19 cellular contexts compared by ENCODE assay signal in the genomic region with DNA sequence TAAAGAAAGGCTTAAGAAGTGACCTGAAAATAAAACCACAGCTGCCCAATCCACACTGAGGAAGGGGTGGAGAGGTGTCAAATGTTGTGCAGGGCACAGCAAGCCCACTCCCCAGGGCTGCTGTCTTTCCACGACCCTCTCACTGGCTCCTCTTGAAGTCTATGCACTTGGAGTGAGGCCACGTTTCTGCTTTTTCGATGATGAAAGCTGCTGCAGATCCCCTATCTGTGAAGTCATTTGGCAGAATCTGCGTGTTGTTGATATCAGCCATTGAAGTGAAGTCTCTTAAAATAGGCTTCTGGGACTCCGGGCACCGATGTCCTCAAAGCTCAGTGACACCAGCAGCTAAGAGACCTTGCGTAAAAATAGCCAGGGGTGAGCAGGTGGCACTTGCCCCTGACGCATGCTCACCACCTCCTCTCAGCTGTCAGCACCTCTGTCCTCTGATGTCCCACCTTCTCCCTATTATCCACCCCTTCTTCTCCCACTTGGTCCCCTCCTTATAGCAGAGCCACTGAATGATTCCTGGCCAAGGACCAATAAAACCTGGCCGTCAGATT.
"Had no signal": no experiment of that assay in that cellular context is flagged by ENCODE, and none has a peak within 500 bp of the region (broad histone marks: within the 10 kb centered on the region; RNA-seq: fewer than 3 reads in every experiment).

No MANE protein-coding gene starts in this region.

- H3K4me1 ChIP-seq: sigmoid colon, uterus had no signal

- DNase-seq: activated B cell treated with CpG ODN at 0.5 μM for 24 hours; activated CD4-positive, alpha-beta T cell treated with anti-CD3 and anti-CD28 coated beads for 48 hours; activated CD8-positive, alpha-beta T cell treated with anti-CD3 and anti-CD28 coated beads for 36 hours; activated naive CD4-positive, alpha-beta T cell treated with Interleukin-2 at 50 U/mL for 16 hours; activated T-cell treated with anti-CD3 and anti-CD28 coated beads, Interleukin-2, amount 50 U/mL, for 24 hours; anterior cingulate cortex; hippocampal formation; islet precursor cell; naive B cell; sigmoid colon; stimulated activated naive B cell treated with anti-CD40 and anti-IgM and Interleukin-4, amounts not matched to agents 10 μg/mL and 1 μg/mL and 100 μg/mL, for 72 hours; T-cell; uterus had no signal

- H3K27ac Mint-ChIP-seq: activated B cell treated with CpG ODN at 0.5 μM for 24 hours; activated CD8-positive, alpha-beta T cell treated with anti-CD3 and anti-CD28 coated beads for 36 hours; activated T-cell treated with anti-CD3 and anti-CD28 coated beads, Interleukin-2, amount 50 U/mL, for 24 hours; activated T-helper 2 cell treated with anti-CD3 and anti-CD28 coated beads, Interferon-gamma antibody, Interleukin-2, Interleukin-4, amounts not matched to agents 10 μg/mL and 5 μg/mL and 100 μg/mL, durations not matched to agents 14 hours and 24 hours and 36 hours; naive B cell; stimulated activated naive B cell treated with anti-CD40 and anti-IgM and Interleukin-4, amounts not matched to agents 10 μg/mL and 1 μg/mL and 100 μg/mL, for 72 hours; T-cell had no signal

- H3K27ac ChIP-seq: SK-N-MC, uterus had no signal

- H3K9me3 ChIP-seq: uterus had no signal

- H3K27me3 Mint-ChIP-seq: activated CD8-positive, alpha-beta T cell treated with anti-CD3 and anti-CD28 coated beads for 36 hours had no signal

- H3K36me3 Mint-ChIP-seq: brain, T-cell had no signal

- H3K4me3 Mint-ChIP-seq: activated B cell treated with CpG ODN at 0.5 μM for 24 hours; activated CD8-positive, alpha-beta T cell treated with anti-CD3 and anti-CD28 coated beads for 36 hours; activated T-cell treated with anti-CD3 and anti-CD28 coated beads, Interleukin-2, amount 50 U/mL, for 24 hours; brain; naive B cell; neural crest cell; stimulated activated naive B cell treated with anti-CD40 and anti-IgM and Interleukin-4, amounts not matched to agents 10 μg/mL and 1 μg/mL and 100 μg/mL, for 72 hours; T-cell had no signal

- FAIRE-seq: endometrium had no signal

- H3K4me3 ChIP-seq: coronary artery, sigmoid colon, SK-N-MC, uterus had no signal

- H3K36me3 ChIP-seq: sigmoid colon, uterus had no signal

- H3K9me3 Mint-ChIP-seq: activated B cell treated with CpG ODN at 0.5 μM for 24 hours had no signal

- ATAC-seq: activated CD8-positive, alpha-beta T cell treated with anti-CD3 and anti-CD28 coated beads for 36 hours; stimulated activated naive B cell treated with anti-CD40 and anti-IgM and Interleukin-4, amounts not matched to agents 10 μg/mL and 1 μg/mL and 100 μg/mL, for 72 hours; T-cell had no signal

- H3K4me1 Mint-ChIP-seq: activated B cell treated with CpG ODN at 0.5 μM for 24 hours; brain; naive B cell; neural crest cell; stimulated activated naive B cell treated with anti-CD40 and anti-IgM and Interleukin-4, amounts not matched to agents 10 μg/mL and 1 μg/mL and 100 μg/mL, for 72 hours; T-cell had no signal

- H3K27me3 ChIP-seq: sigmoid colon, uterus had no signal
